In the genomic region with DNA sequence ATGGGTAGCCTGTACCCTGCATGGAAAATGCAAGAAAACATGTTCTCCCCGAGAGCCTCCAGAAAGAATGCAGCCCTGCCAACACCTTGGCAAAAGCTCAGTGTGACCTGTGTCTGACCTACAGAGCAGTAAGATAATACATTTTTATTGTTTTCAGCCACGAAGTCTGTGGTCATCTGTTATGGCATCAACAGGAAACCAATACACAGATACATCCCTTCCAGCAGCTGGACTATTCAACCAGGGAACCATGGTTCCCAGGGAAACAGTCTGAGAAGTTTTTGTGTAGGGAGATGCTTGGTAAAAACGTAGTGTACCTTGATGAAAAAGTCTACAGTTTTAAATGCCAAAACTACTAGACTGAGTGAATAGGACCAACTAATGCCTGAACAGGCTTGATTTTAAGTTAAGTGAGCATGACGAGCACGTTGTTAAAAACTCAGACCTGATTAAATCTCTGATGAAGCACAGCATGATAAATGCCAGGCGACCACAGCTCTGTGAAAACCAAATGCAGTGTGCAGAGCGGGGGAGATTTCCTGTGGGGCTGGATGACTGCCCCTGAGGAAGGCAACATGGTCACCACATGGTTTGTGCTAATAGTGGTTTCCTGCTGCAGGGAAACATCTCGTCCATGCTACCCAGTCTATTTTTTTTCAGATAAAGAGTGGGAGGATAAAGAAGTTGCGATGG, we compare ENCODE assay signal across 8 cellular contexts.
DNase-seq lines count a peak whose midpoint lies in the region; ATAC-seq, FAIRE-seq and TF ChIP-seq lines count a peak whose summit lies in the region.

No MANE protein-coding gene starts in this region.

- 35 to 53% (median 45%) methylated on average over 9 of the region's 9 CpGs for WGBS in small intestine, 3 donors

- H3F3A ChIP-seq in Loucy (ENCODE audit: low read depth) = no peaks in the 10 kb centered on the region

- POLR2A ChIA-PET in activated CD4-positive, alpha-beta T cell treated with anti-CD3 and anti-CD28 coated beads, Interleukin-2, amount 10 ng/mL, durations not matched to agents 7 days and 5 days (lab: Charles Lee) = no interaction called here

- FAIRE-seq in endometrium (lab: Jason Lieb, UNC) (peak; percentile 76), small intestine (lab: Jason Lieb, UNC) (no peak)

- no peak for TF ChIP-seq CTCF in Loucy (conservative IDR thresholded peaks at IDR 0.05; ENCODE audit: low read length)

- H3K27me3 ChIP-seq in Loucy (ENCODE audit: insufficient read depth, low read length, poor library complexity, severe bottlenecking) = peaks cover 12% of the 10 kb centered on the region
- H3K27me3 ChIP-seq in small intestine (ENCODE audit: control insufficient read depth in 2 of 2, insufficient read depth in 2 of 2, low read length in 2 of 2) = no peaks in the 10 kb centered on the region

- H3K27ac ChIP-seq in small intestine (ENCODE audit: low read depth in 1 of 2, low read length in 1 of 2) = no peak overlapping the region

- no peaks in the 10 kb centered on the region for H3K79me2 ChIP-seq in Loucy (ENCODE audit: insufficient read depth, low read length)

- CTCF ChIA-PET in activated CD4-positive, alpha-beta T cell treated with anti-CD3 and anti-CD28 coated beads, Interleukin-2, amount 10 ng/mL, durations not matched to agents 7 days and 5 days (lab: Charles Lee) = no interaction called here

- H4K20me1 ChIP-seq in Loucy (ENCODE audit: insufficient read depth, low read length, poor library complexity, severe bottlenecking) = no peaks in the 10 kb centered on the region

- H2AFZ ChIP-seq in Loucy (ENCODE audit: low read length) = no peak overlapping the region

- H3K27ac Mint-ChIP-seq in activated CD4-positive, alpha-beta T cell treated with anti-CD3 and anti-CD28 coated beads, Interleukin-2, amount 10 ng/mL, durations not matched to agents 7 days and 5 days = no peak overlapping the region

- no peaks in the 10 kb centered on the region for H3K36me3 ChIP-seq in Loucy (ENCODE audit: insufficient read depth, low read length)
- H3K36me3 ChIP-seq in small intestine (ENCODE audit: control insufficient read depth in 2 of 2, insufficient read depth in 2 of 2, low read length in 2 of 2) = no peaks in the 10 kb centered on the region

- H3K4me3 ChIP-seq in Loucy (ENCODE audit: low read length, poor library complexity, severe bottlenecking) = peak overlapping the region; percentile 6
- no peak overlapping the region for H3K4me3 ChIP-seq in small intestine (ENCODE audit: low read depth in 1 of 2, low read length in 2 of 2)

- H3K9me2 ChIP-seq in Loucy (replicated peaks; ENCODE audit: low read depth, low read length) = no peaks in the 10 kb centered on the region

- H3K9me3 ChIP-seq in Loucy (ENCODE audit: insufficient read depth, low read depth, low read length) (no peaks in the 10 kb centered on the region), small intestine (ENCODE audit: control insufficient read depth, low read depth) (no peaks in the 10 kb centered on the region)

- peaks cover 19% of the 10 kb centered on the region for H3K4me1 ChIP-seq in Loucy (ENCODE audit: insufficient read depth, low read length, poor library complexity, severe bottlenecking)
- H3K4me1 ChIP-seq in small intestine (ENCODE audit: control insufficient read depth in 2 of 2, insufficient read depth in 1 of 2, low read depth in 1 of 2, low read length in 1 of 2) = no peaks in the 10 kb centered on the region

- peaks cover 22% of the 10 kb centered on the region for H3K27me3 Mint-ChIP-seq in activated CD4-positive, alpha-beta T cell treated with anti-CD3 and anti-CD28 coated beads, Interleukin-2, amount 10 ng/mL, durations not matched to agents 7 days and 5 days

- no peaks in the 10 kb centered on the region for H3K4me1 Mint-ChIP-seq in activated CD4-positive, alpha-beta T cell treated with anti-CD3 and anti-CD28 coated beads, Interleukin-2, amount 10 ng/mL, durations not matched to agents 7 days and 5 days

- peak; percentile 1 to 6 for DNase-seq in activated CD4-positive, alpha-beta T cell treated with anti-CD3 and anti-CD28 coated beads, Interleukin-2, amount 50 U/mL, for 48 hours
- no peak for DNase-seq in activated CD4-positive, alpha-beta T cell treated with anti-CD3 and anti-CD28 coated beads, Interleukin-2, amount 10 ng/mL, durations not matched to agents 7 days and 5 days
- peak; percentile 10 to 20 for DNase-seq in stimulated activated CD8-positive, alpha-beta memory T cell treated with anti-CD3 and anti-CD28 coated beads, Interleukin-15, amount 100 ng/mL, for 48 hours (ENCODE audit: low read depth in 2 of 2)
- DNase-seq in small intestine = no peak
- no peak for DNase-seq in medulla oblongata (ENCODE audit: extremely low spot score)

- no peaks in the 10 kb centered on the region for H3K36me3 Mint-ChIP-seq in activated CD4-positive, alpha-beta T cell treated with anti-CD3 and anti-CD28 coated beads, Interleukin-2, amount 10 ng/mL, durations not matched to agents 7 days and 5 days (ENCODE audit: low read depth)

- no peak overlapping the region for H3K4me3 Mint-ChIP-seq in activated CD4-positive, alpha-beta T cell treated with anti-CD3 and anti-CD28 coated beads, Interleukin-2, amount 10 ng/mL, durations not matched to agents 7 days and 5 days

- no peaks in the 10 kb centered on the region for H3K9me3 Mint-ChIP-seq in activated CD4-positive, alpha-beta T cell treated with anti-CD3 and anti-CD28 coated beads, Interleukin-2, amount 10 ng/mL, durations not matched to agents 7 days and 5 days

- peak overlapping the region; percentile 52 for H3K4me2 ChIP-seq in Loucy (ENCODE audit: low read depth, low read length, poor library complexity, severe bottlenecking)

- no peak overlapping the region for H3K9ac ChIP-seq in Loucy (ENCODE audit: low read depth, low read length, poor library complexity, severe bottlenecking)

- no peak for ATAC-seq in HG03135 (IDR thresholded peaks at IDR 0.05; ENCODE audit: unreplicated experiment)

Comparison
In these comparisons a context has a peak if more than half of its experiments do, and no peak if none do; other contexts are left out.
1. DNase-seq: peak in activated CD4-positive, alpha-beta T cell treated with anti-CD3 and anti-CD28 coated beads, Interleukin-2, amount 50 U/mL, for 48 hours (2 of 2) and stimulated activated CD8-positive, alpha-beta memory T cell treated with anti-CD3 and anti-CD28 coated beads, Interleukin-15, amount 100 ng/mL, for 48 hours (2 of 2); none in activated CD4-positive, alpha-beta T cell treated with anti-CD3 and anti-CD28 coated beads, Interleukin-2, amount 10 ng/mL, durations not matched to agents 7 days and 5 days (single experiment), small intestine (single experiment) and medulla oblongata (single experiment).